1 cellular context compared by ENCODE assay signal in the genomic region with DNA sequence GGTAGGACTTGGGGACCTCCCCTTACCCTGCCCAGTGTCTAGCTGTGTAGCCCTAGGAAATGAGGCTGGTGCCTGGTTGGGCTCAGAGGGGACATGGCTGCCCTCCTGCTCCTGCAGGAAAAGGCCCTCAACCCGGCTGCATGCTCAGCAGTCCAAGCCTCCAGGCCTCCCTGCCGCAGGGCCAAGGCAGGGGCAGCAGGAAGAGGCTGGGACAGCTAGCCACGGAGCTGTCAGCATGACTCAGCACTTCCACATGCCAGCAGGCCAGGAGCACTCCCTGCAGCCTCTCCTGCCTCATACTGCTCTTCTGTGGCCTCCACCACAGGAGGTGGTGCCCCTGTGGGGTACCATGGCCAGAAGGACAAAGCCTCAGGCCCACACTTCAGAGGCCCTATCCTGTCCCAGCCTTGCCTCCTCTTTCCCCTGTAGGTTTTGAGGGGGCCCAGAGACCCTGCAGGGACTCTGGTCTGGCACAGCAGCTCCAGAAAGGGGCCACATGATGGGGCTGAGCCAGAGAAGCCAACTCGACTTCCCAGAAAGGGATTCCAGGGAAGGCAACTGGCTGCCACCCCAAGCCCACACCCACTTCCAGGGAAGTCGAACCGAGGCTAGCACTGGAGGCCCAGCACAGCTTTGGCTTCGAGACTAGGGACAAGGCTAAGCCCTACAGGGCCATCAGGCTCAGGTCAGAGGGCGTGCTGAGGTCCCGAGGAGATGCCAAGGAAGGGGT.
TF ChIP-seq lines count a peak whose summit lies in the region.

No MANE protein-coding gene starts in this region.

TF ChIP-seq in HepG2, 621 proteins besides CTCF, POLR2A, EP300 and RAD21 (continued from another document and continues in another):
- no peak for TF ChIP-seq CEBPZ (IDR thresholded peaks at IDR 0.05; ENCODE audit: low read length)
- TF ChIP-seq MEF2D (CRISPR knock-in tag; IDR thresholded peaks at IDR 0.05): no peak
- TF ChIP-seq ZFX (CRISPR knock-in tag; IDR thresholded peaks at IDR 0.05; ENCODE audit: low read depth): peak; percentile 78
- TF ChIP-seq MAFF (IDR thresholded peaks at IDR 0.05; ENCODE audit: low read depth, low read length): peak; percentile 92
- TF ChIP-seq, protein P1, sequence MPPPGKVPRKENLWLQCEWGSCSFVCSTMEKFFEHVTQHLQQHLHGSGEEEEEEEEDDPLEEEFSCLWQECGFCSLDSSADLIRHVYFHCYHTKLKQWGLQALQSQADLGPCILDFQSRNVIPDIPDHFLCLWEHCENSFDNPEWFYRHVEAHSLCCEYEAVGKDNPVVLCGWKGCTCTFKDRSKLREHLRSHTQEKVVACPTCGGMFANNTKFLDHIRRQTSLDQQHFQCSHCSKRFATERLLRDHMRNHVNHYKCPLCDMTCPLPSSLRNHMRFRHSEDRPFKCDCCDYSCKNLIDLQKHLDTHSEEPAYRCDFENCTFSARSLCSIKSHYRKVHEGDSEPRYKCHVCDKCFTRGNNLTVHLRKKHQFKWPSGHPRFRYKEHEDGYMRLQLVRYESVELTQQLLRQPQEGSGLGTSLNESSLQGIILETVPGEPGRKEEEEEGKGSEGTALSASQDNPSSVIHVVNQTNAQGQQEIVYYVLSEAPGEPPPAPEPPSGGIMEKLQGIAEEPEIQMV (CRISPR knock-in tag; IDR thresholded peaks at IDR 0.05; ENCODE audit: low read depth): no peak
- no peak for TF ChIP-seq ZMYM4 (CRISPR knock-in tag; IDR thresholded peaks at IDR 0.05)
- TF ChIP-seq CEBPG (CRISPR knock-in tag; IDR thresholded peaks at IDR 0.05): no peak
- no peak for TF ChIP-seq MZF1 (CRISPR knock-in tag; IDR thresholded peaks at IDR 0.05; ENCODE audit: borderline replicate concordance)
- no peak for TF ChIP-seq HOXA7 (CRISPR knock-in tag; IDR thresholded peaks at IDR 0.05)
- no peak for TF ChIP-seq SMC3 (IDR thresholded peaks at IDR 0.05; ENCODE audit: low read length)
- TF ChIP-seq ZEB1 (IDR thresholded peaks at IDR 0.05; ENCODE audit: insufficient replicate concordance, low read depth): no peak
- TF ChIP-seq ZNF788 (CRISPR knock-in tag; IDR thresholded peaks at IDR 0.05; ENCODE audit: borderline replicate concordance): peak; percentile 79
- no peak for TF ChIP-seq KLF9 (CRISPR knock-in tag; IDR thresholded peaks at IDR 0.05; ENCODE audit: low read depth)
- no peak for TF ChIP-seq HIVEP1 (CRISPR knock-in tag; IDR thresholded peaks at IDR 0.05)
- no peak for TF ChIP-seq ZNF552 (CRISPR knock-in tag; IDR thresholded peaks at IDR 0.05; ENCODE audit: borderline replicate concordance)
- TF ChIP-seq CERS6 (CRISPR knock-in tag; IDR thresholded peaks at IDR 0.05): no peak
- TF ChIP-seq CHCHD3 (CRISPR knock-in tag; IDR thresholded peaks at IDR 0.05): no peak
- no peak for TF ChIP-seq ZNF17 (CRISPR knock-in tag; IDR thresholded peaks at IDR 0.05)
- TF ChIP-seq ZNF362 (CRISPR knock-in tag; IDR thresholded peaks at IDR 0.05; ENCODE audit: borderline replicate concordance): no peak
- no peak for TF ChIP-seq TFDP2 (CRISPR knock-in tag; IDR thresholded peaks at IDR 0.05)
- TF ChIP-seq ZNF503 (CRISPR knock-in tag; IDR thresholded peaks at IDR 0.05): no peak
- no peak for TF ChIP-seq ZNF772 (CRISPR knock-in tag; IDR thresholded peaks at IDR 0.05)
- no peak for TF ChIP-seq REPIN1 (CRISPR knock-in tag; IDR thresholded peaks at IDR 0.05; ENCODE audit: borderline replicate concordance, low read depth)
- no peak for TF ChIP-seq PPARG (CRISPR knock-in tag; conservative IDR thresholded peaks at IDR 0.05)
- TF ChIP-seq ZNF24 (IDR thresholded peaks at IDR 0.05): no peak
- no peak for TF ChIP-seq ZNF280B (CRISPR knock-in tag; IDR thresholded peaks at IDR 0.05; ENCODE audit: borderline replicate concordance)
- TF ChIP-seq SNAPC4 (CRISPR knock-in tag; IDR thresholded peaks at IDR 0.05): no peak
- TF ChIP-seq ZNF44 (CRISPR knock-in tag; IDR thresholded peaks at IDR 0.05): no peak
- TF ChIP-seq, protein P2, sequence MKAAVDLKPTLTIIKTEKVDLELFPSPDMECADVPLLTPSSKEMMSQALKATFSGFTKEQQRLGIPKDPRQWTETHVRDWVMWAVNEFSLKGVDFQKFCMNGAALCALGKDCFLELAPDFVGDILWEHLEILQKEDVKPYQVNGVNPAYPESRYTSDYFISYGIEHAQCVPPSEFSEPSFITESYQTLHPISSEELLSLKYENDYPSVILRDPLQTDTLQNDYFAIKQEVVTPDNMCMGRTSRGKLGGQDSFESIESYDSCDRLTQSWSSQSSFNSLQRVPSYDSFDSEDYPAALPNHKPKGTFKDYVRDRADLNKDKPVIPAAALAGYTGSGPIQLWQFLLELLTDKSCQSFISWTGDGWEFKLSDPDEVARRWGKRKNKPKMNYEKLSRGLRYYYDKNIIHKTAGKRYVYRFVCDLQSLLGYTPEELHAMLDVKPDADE (CRISPR knock-in tag; IDR thresholded peaks at IDR 0.05): no peak
- TF ChIP-seq ZNF678 (CRISPR knock-in tag; IDR thresholded peaks at IDR 0.05): no peak
- TF ChIP-seq ZNF331 (CRISPR knock-in tag; IDR thresholded peaks at IDR 0.05): peak; percentile 49; the same call in 1 of the 2 replicates
- no peak for TF ChIP-seq ZNF629 (CRISPR knock-in tag; conservative IDR thresholded peaks at IDR 0.05)
- TF ChIP-seq PRPF4 (IDR thresholded peaks at IDR 0.05; ENCODE audit: low read depth, low read length, poor library complexity, severe bottlenecking): no peak
- TF ChIP-seq ZMYM3 (CRISPR knock-in tag; IDR thresholded peaks at IDR 0.05): peak; percentile 22; the same call in 1 of the 2 replicates
- peak; percentile 60; the same call in 1 of the 2 replicates for TF ChIP-seq MYC (CRISPR knock-in tag; IDR thresholded peaks at IDR 0.05; ENCODE audit: borderline replicate concordance)
- no peak for TF ChIP-seq AGO1 (IDR thresholded peaks at IDR 0.05; ENCODE audit: low read depth, low read length, poor library complexity, severe bottlenecking)
- no peak for TF ChIP-seq FOXP4 (CRISPR knock-in tag; IDR thresholded peaks at IDR 0.05)
